In the genomic region with DNA sequence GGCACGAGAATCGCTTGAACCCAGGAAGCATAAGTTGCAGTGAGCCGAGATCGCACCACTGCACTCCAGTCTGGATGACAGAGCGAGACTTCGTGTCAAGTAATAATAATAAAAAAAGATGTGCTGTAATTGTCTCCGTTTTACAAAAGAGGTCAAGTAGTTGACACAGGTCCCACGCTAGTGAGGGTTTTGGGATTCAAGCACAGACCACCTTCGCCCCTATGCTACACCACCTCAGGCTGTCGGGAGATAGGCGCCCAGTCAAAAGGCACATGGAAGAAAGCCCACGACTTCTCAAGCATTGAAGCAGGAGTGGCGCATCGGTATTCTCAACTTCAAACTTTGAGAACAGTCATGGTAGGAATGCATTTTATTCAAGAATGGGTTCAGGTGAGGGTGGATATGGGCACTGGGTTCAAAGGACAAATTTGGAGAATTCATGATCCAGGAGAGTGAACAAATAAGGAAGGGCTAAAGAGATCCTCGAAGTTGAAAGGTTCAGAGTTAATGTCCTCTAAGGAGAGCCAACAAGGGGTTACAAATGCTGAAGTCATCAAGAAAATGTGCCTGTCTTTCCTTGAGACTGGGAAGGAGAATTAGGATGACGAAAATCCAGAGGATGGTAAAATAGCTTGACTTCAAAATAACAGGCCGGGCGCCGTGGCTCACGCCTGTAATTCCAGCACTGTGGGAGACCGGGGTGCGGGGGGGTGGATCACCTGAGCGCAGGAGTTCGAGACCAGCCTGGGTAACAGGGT, we compare ENCODE assay signal across 9 cellular contexts. TPM values are rescaled to one million over a fixed set of nuclear protein-coding genes. Genes with fewer than 3 reads are reported as not detected.
DNase-seq lines count a peak whose midpoint lies in the region; ATAC-seq and TF ChIP-seq lines count a peak whose summit lies in the region.
"Had no signal": no experiment of that assay in that cellular context is flagged by ENCODE, and none has a peak within 500 bp of the region (broad histone marks: within the 10 kb centered on the region; RNA-seq: fewer than 3 reads in every experiment).

No MANE protein-coding gene starts in this region.

- no peak overlapping the region for H3K9ac ChIP-seq in skeletal muscle satellite cell (ENCODE audit: low read depth, low read length)

- no peak for DNase-seq in T-helper 2 cell treated with Interferon-gamma antibody and Interleukin-4, amounts not matched to agents 5 μg/mL and 100 μg/mL, for 36 hours (ENCODE audit: low spot score)
- DNase-seq in T-helper 2 cell: no peak
- DNase-seq in OCI-LY7 (ENCODE audit: low spot score): no peak
- no peak for DNase-seq in GM10248 (ENCODE audit: extremely low spot score)
- DNase-seq in activated CD4-positive, alpha-beta T cell treated with anti-CD3 and anti-CD28 coated beads, Interleukin-2, amount 50 U/mL, for 48 hours: no peak
- DNase-seq: stimulated activated CD4-positive, alpha-beta T cell treated with anti-CD3 and anti-CD28 coated beads, Interleukin-12 subunit alpha, Interleukin-12 subunit beta, amount 100 ng/mL, for 4 hours had no signal

- ATAC-seq in HG03097 (IDR thresholded peaks at IDR 0.05; ENCODE audit: low FRiP score, unreplicated experiment): no peak

- H3K36me3 ChIP-seq in OCI-LY7 (ENCODE audit: insufficient read depth, low read length) (peaks cover 26% of the 10 kb centered on the region), skeletal muscle satellite cell (ENCODE audit: insufficient read depth, low read length) (peaks cover 3% of the 10 kb centered on the region)

- H3K9me3 Mint-ChIP-seq in T-helper 2 cell treated with Interferon-gamma antibody and Interleukin-4, amounts not matched to agents 5 μg/mL and 100 μg/mL, for 36 hours: no peaks in the 10 kb centered on the region
- H3K9me3 Mint-ChIP-seq in dendritic cell treated with granulocyte-macrophage colony-stimulating factor and Interleukin-4, amounts not matched to agents 40 ng/mL and 50 ng/mL, for 4 days: no peaks in the 10 kb centered on the region

- no peak overlapping the region for H2AFZ ChIP-seq in OCI-LY7 (ENCODE audit: low read length)

- H3K4me3 Mint-ChIP-seq in T-helper 2 cell treated with Interferon-gamma antibody and Interleukin-4, amounts not matched to agents 5 μg/mL and 100 μg/mL, for 36 hours: peak overlapping the region; percentile 87
- peak overlapping the region; percentile 89 for H3K4me3 Mint-ChIP-seq in dendritic cell treated with granulocyte-macrophage colony-stimulating factor and Interleukin-4, amounts not matched to agents 40 ng/mL and 50 ng/mL, for 4 days

- H3K36me3 Mint-ChIP-seq in T-helper 2 cell treated with Interferon-gamma antibody and Interleukin-4, amounts not matched to agents 5 μg/mL and 100 μg/mL, for 36 hours (ENCODE audit: low read depth): peaks cover 24% of the 10 kb centered on the region
- H3K36me3 Mint-ChIP-seq in dendritic cell treated with granulocyte-macrophage colony-stimulating factor and Interleukin-4, amounts not matched to agents 40 ng/mL and 50 ng/mL, for 4 days (ENCODE audit: low read depth): peaks cover 6% of the 10 kb centered on the region

- intact Hi-C loops in OCI-LY7 (cut with micrococcal nuclease; ENCODE audit: unreplicated experiment): loop anchor here (1.0 kb wide), 1 partner anchor 9 kb away; no protein-coding TSS in a partner anchor
- intact Hi-C loops in dendritic cell treated with granulocyte-macrophage colony-stimulating factor and Interleukin-4, amounts not matched to agents 40 ng/mL and 50 ng/mL, for 4 days (cut with micrococcal nuclease): loop anchor here (5.0 kb wide), 1 partner anchor 39 kb away; no protein-coding TSS in a partner anchor

- H3K27me3 ChIP-seq in skeletal muscle satellite cell (ENCODE audit: control insufficient read depth, insufficient read depth, low read length): no peaks in the 10 kb centered on the region

- CTCF ChIA-PET in OCI-LY7 (lab: Charles Lee; ENCODE audit: unreplicated experiment): interaction anchor here (0.6 to 2.0 kb wide), 5 partner anchors 8 to 211 kb away, joined by 3 to 9 read pairs (median 5); partner anchors contain the start of gene WIPI1
- CTCF ChIA-PET in GM10248 (lab: Yijun Ruan, JAX): interaction anchor here (1.4 to 4.9 kb wide), 6 partner anchors 12 to 218 kb away, joined by 3 to 18 read pairs (median 12); no protein-coding TSS in a partner anchor

- peak overlapping the region; percentile 94 for H3K27ac Mint-ChIP-seq in T-helper 2 cell treated with Interferon-gamma antibody and Interleukin-4, amounts not matched to agents 5 μg/mL and 100 μg/mL, for 36 hours
- peak overlapping the region; percentile 96 for H3K27ac Mint-ChIP-seq in dendritic cell treated with granulocyte-macrophage colony-stimulating factor and Interleukin-4, amounts not matched to agents 40 ng/mL and 50 ng/mL, for 4 days

- H3K9me2 ChIP-seq in OCI-LY7 (ENCODE audit: insufficient read depth, low read length): no peaks in the 10 kb centered on the region

- H3K4me1 Mint-ChIP-seq in T-helper 2 cell treated with Interferon-gamma antibody and Interleukin-4, amounts not matched to agents 5 μg/mL and 100 μg/mL, for 36 hours (ENCODE audit: low read depth): peaks cover 39% of the 10 kb centered on the region
- H3K4me1 Mint-ChIP-seq in dendritic cell treated with granulocyte-macrophage colony-stimulating factor and Interleukin-4, amounts not matched to agents 40 ng/mL and 50 ng/mL, for 4 days (ENCODE audit: low read depth): peaks cover 25% of the 10 kb centered on the region

- H3K27ac ChIP-seq in OCI-LY7 (ENCODE audit: low read depth, low read length, poor library complexity, severe bottlenecking): peak overlapping the region; percentile 90

- H3K4me1 ChIP-seq in OCI-LY7 (ENCODE audit: insufficient read depth, low read length, poor library complexity, severe bottlenecking): peaks cover 82% of the 10 kb centered on the region
- H3K4me1 ChIP-seq in skeletal muscle satellite cell (ENCODE audit: control insufficient read depth, insufficient read depth, low read length): peaks cover 12% of the 10 kb centered on the region

- TSS peak; percentile 89 for BruUV-seq in OCI-LY7 (replicated peaks; lab: Mats Ljungman, UMichigan)

- no peaks in the 10 kb centered on the region for H4K20me1 ChIP-seq in OCI-LY7 (ENCODE audit: insufficient read depth, low read length)

- peaks cover 85% of the 10 kb centered on the region for H3K79me2 ChIP-seq in OCI-LY7 (ENCODE audit: insufficient read depth, low read depth, low read length)

- no peak for TF ChIP-seq CTCF in OCI-LY7 (conservative IDR thresholded peaks at IDR 0.05; ENCODE audit: low read length)
- TF ChIP-seq CTCF in GM10248 (IDR thresholded peaks at IDR 0.05; ENCODE audit: control extremely low read depth, extremely low read depth, low read depth, missing control alignments): no peak

- H3K9me3 ChIP-seq in OCI-LY7 (ENCODE audit: low read length) (no peaks in the 10 kb centered on the region), skeletal muscle satellite cell (replicated peaks; ENCODE audit: low read length) (no peaks in the 10 kb centered on the region)

- H3K4me2 ChIP-seq in OCI-LY7 (ENCODE audit: low read length): peak overlapping the region; percentile 84
- H3K4me2 ChIP-seq in skeletal muscle satellite cell (ENCODE audit: low read length): peak overlapping the region; percentile 97

- POLR2A ChIA-PET in OCI-LY7 (lab: Charles Lee) (interaction anchor here (0.7 to 7.3 kb wide), 18 partner anchors 9 to 216 kb away, joined by 3 to 69 read pairs (median 6); partner anchors contain the start of genes SLC16A6 and WIPI1), GM10248 (lab: Yijun Ruan, JAX) (interaction anchor here (1.5 kb wide), 1 partner anchor 9 kb away, joined by 4 read pairs; no protein-coding TSS in a partner anchor)

- H3K4me3 ChIP-seq in OCI-LY7 (ENCODE audit: low read depth, low read length, poor library complexity, severe bottlenecking): peak overlapping the region; percentile 80
- H3K4me3 ChIP-seq in skeletal muscle satellite cell (ENCODE audit: low read length): peak overlapping the region; percentile 92

- H3K27me3 Mint-ChIP-seq in T-helper 2 cell treated with Interferon-gamma antibody and Interleukin-4, amounts not matched to agents 5 μg/mL and 100 μg/mL, for 36 hours (ENCODE audit: low read depth): no peaks in the 10 kb centered on the region
- no peaks in the 10 kb centered on the region for H3K27me3 Mint-ChIP-seq in dendritic cell treated with granulocyte-macrophage colony-stimulating factor and Interleukin-4, amounts not matched to agents 40 ng/mL and 50 ng/mL, for 4 days

RNA-seq across cellular contexts. Expression of gene AMZ2, which starts 1.4 kb away (rescaled TPM):
- 105 and 117 TPM in 2 replicates for total RNA-seq in OCI-LY7 (2014; rRNA removed; shearing (Covaris generic))
- 248 and 285 TPM in 2 replicates for total RNA-seq in OCI-LY7 (2022)
- 75.4 and 82.6 TPM in 2 replicates for total RNA-seq in skeletal muscle satellite cell (2012; rRNA removed)

RNA-seq across cellular contexts. Expression of gene SLC16A6, which starts 44.5 kb away (rescaled TPM):
- total RNA-seq in OCI-LY7 (2014; rRNA removed; shearing (Covaris generic)): 3.7 and 4.5 TPM in 2 replicates
- total RNA-seq in OCI-LY7 (2022): 15.4 and 18.9 TPM in 2 replicates
- total RNA-seq in skeletal muscle satellite cell (2012; rRNA removed): 0.76 and 1.7 TPM in 2 replicates

RNA-seq across cellular contexts. Expression of gene ARSG, which starts 44.8 kb away (rescaled TPM):
- total RNA-seq in OCI-LY7 (2014; rRNA removed; shearing (Covaris generic)): 24.2 and 26.1 TPM in 2 replicates
- 51.6 and 53.0 TPM in 2 replicates for total RNA-seq in OCI-LY7 (2022)
- 2.8 and 3.3 TPM in 2 replicates for total RNA-seq in skeletal muscle satellite cell (2012; rRNA removed)
